ENCODE assay signal across 17 cellular contexts in genomic region chr7:120274899-120275298, GRCh38. TPM values are rescaled to one million over a fixed set of nuclear protein-coding genes. Genes with fewer than 3 reads are reported as not detected.
"Had no signal": no experiment of that assay in that cellular context is flagged by ENCODE, and none has a peak within 500 bp of the region (broad histone marks: within the 10 kb centered on the region; RNA-seq: fewer than 3 reads in every experiment).

No MANE protein-coding gene starts in this region.

- H3K27ac Mint-ChIP-seq: activated B cell treated with CpG ODN at 0.5 μM for 24 hours; activated CD4-positive, alpha-beta T cell treated with anti-CD3 and anti-CD28 coated beads, Interleukin-2, amount 10 ng/mL, durations not matched to agents 24 days and 14 days; activated naive CD4-positive, alpha-beta T cell treated with anti-CD3 and anti-CD28 coated beads for 36 hours; activated T-helper 17 cell treated with anti-CD3 and anti-CD28 coated beads, Interleukin-2, amount 50 U/mL, for 72 hours; T-helper 1 cell treated with Interleukin-12 subunit alpha and Interleukin-12 subunit beta and Interleukin-4 antibody, amounts not matched to agents 30 μg/mL and 1 μg/mL, for 36 hours had no signal

- H3K79me2 ChIP-seq: hepatocyte had no signal

- H3K9me3 Mint-ChIP-seq: activated B cell treated with CpG ODN at 0.5 μM for 24 hours; activated CD4-positive, alpha-beta T cell treated with anti-CD3 and anti-CD28 coated beads, Interleukin-2, amount 10 ng/mL, durations not matched to agents 24 days and 14 days; activated T-helper 17 cell treated with anti-CD3 and anti-CD28 coated beads, Interleukin-2, amount 50 U/mL, for 72 hours; T-helper 1 cell treated with Interleukin-12 subunit alpha and Interleukin-12 subunit beta and Interleukin-4 antibody, amounts not matched to agents 30 μg/mL and 1 μg/mL, for 36 hours had no signal

- H3K9me3 ChIP-seq: psoas muscle, sigmoid colon had no signal

- H3K4me3 ChIP-seq: hepatocyte, psoas muscle, sigmoid colon had no signal

- ATAC-seq: activated T-helper 17 cell treated with anti-CD3 and anti-CD28 coated beads, Interleukin-2, amount 50 U/mL, for 72 hours; psoas muscle had no signal

- H3K27ac ChIP-seq: hepatocyte, psoas muscle, sigmoid colon had no signal

- H3K4me3 Mint-ChIP-seq: activated B cell treated with CpG ODN at 0.5 μM for 24 hours; activated CD4-positive, alpha-beta T cell treated with anti-CD3 and anti-CD28 coated beads, Interleukin-2, amount 10 ng/mL, durations not matched to agents 24 days and 14 days; activated naive CD4-positive, alpha-beta T cell treated with anti-CD3 and anti-CD28 coated beads for 36 hours; activated T-helper 17 cell treated with anti-CD3 and anti-CD28 coated beads, Interleukin-2, amount 50 U/mL, for 72 hours; T-helper 1 cell treated with Interleukin-12 subunit alpha and Interleukin-12 subunit beta and Interleukin-4 antibody, amounts not matched to agents 30 μg/mL and 1 μg/mL, for 36 hours had no signal

- H3K4me1 ChIP-seq: psoas muscle had no signal

- H3K36me3 ChIP-seq: sigmoid colon had no signal

- H3K36me3 Mint-ChIP-seq: naive B cell had no signal

- H2AFZ ChIP-seq: hepatocyte had no signal

- DNase-seq: activated B cell treated with CpG ODN at 0.5 μM for 24 hours; activated CD4-positive, alpha-beta T cell treated with anti-CD3 and anti-CD28 coated beads, Interleukin-2, amount 10 ng/mL, durations not matched to agents 24 days and 14 days; activated CD8-positive, alpha-beta memory T cell treated with anti-CD3 and anti-CD28 coated beads for 24 hours; activated naive CD4-positive, alpha-beta T cell treated with anti-CD3 and anti-CD28 coated beads for 36 hours; activated T-cell treated with anti-CD3 and anti-CD28 coated beads for 4 hours; caudate nucleus; kidney glomerular epithelial cell; midbrain; naive B cell; occipital lobe; psoas muscle; sigmoid colon; stimulated activated CD4-positive, alpha-beta T cell treated with anti-CD3 and anti-CD28 coated beads, Interleukin-2, amount 100 ng/mL, for 24 hours; stimulated activated naive CD4-positive, alpha-beta T cell had no signal

- H3K4me1 Mint-ChIP-seq: activated T-helper 17 cell treated with anti-CD3 and anti-CD28 coated beads, Interleukin-2, amount 50 U/mL, for 72 hours had no signal

RNA-seq across cellular contexts. Expression of gene KCND2, which starts 1.9 kb away (rescaled TPM):
- total RNA-seq: activated B cell treated with CpG ODN at 0.5 μM for 24 hours; activated CD4-positive, alpha-beta T cell treated with anti-CD3 and anti-CD28 coated beads, Interleukin-2, amount 10 ng/mL, durations not matched to agents 24 days and 14 days; activated naive CD4-positive, alpha-beta T cell treated with anti-CD3 and anti-CD28 coated beads for 36 hours; activated T-helper 17 cell treated with anti-CD3 and anti-CD28 coated beads, Interleukin-2, amount 50 U/mL, for 72 hours had no signal
